10 cellular contexts compared by ENCODE assay signal in the genomic region with DNA sequence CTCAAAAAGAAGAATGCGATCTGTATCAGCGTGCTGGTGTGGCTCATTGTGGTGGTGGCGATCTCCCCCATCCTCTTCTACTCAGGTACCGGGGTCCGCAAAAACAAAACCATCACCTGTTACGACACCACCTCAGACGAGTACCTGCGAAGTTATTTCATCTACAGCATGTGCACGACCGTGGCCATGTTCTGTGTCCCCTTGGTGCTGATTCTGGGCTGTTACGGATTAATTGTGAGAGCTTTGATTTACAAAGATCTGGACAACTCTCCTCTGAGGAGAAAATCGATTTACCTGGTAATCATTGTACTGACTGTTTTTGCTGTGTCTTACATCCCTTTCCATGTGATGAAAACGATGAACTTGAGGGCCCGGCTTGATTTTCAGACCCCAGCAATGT. TPM values are rescaled to one million over a fixed set of nuclear protein-coding genes. Genes with fewer than 3 reads are reported as not detected.
A peak's percentile ranks its signal among the peaks of the same experiment; 100 is the strongest.
DNase-seq lines count a peak whose midpoint lies in the region; ATAC-seq and TF ChIP-seq lines count a peak whose summit lies in the region.
"Had no signal": no experiment of that assay in that cellular context is flagged by ENCODE, and none has a peak within 500 bp of the region (broad histone marks: within the 10 kb centered on the region; RNA-seq: fewer than 3 reads in every experiment).

No MANE protein-coding gene starts in this region.

- H3K27me3 ChIP-seq in CD8-positive, alpha-beta T cell (ENCODE audit: insufficient read depth, low read length) = no peaks in the 10 kb centered on the region
- no peaks in the 10 kb centered on the region for H3K27me3 ChIP-seq in PC-9 (ENCODE audit: insufficient read depth, low read depth)
- no peaks in the 10 kb centered on the region for H3K27me3 ChIP-seq in esophagus (ENCODE audit: control insufficient read depth in 1 of 2, insufficient read depth in 2 of 2, low read length in 2 of 2)
- H3K27me3 ChIP-seq in ovary = no peaks in the 10 kb centered on the region
- H3K27me3 ChIP-seq: foreskin keratinocyte had no signal

- no peaks in the 10 kb centered on the region for H3K36me3 Mint-ChIP-seq in CD8-positive, alpha-beta T cell

- POLR2A ChIA-PET in CD8-positive, alpha-beta T cell (lab: Charles Lee) = no interaction called here
- POLR2A ChIA-PET in PC-9 (lab: Charles Lee; ENCODE audit: unreplicated experiment) = no interaction called here

- H3K36me3 ChIP-seq in CD8-positive, alpha-beta T cell (ENCODE audit: insufficient read depth, low read length) = no peaks in the 10 kb centered on the region
- H3K36me3 ChIP-seq in PC-9 (ENCODE audit: low read depth) (no peaks in the 10 kb centered on the region), esophagus (ENCODE audit: control insufficient read depth in 2 of 2, insufficient read depth in 2 of 2, low read length in 1 of 2) (no peaks in the 10 kb centered on the region), ovary (no peaks in the 10 kb centered on the region)

- CTCF ChIA-PET in CD8-positive, alpha-beta T cell (lab: Charles Lee) = no interaction called here
- CTCF ChIA-PET in PC-9 (lab: Charles Lee) = no interaction called here

- DNase-seq in CD8-positive, alpha-beta T cell = no peak
- no peak for DNase-seq in PC-9
- peak in 1 of 5 donors; percentile 9 for DNase-seq in ovary
- no peak for DNase-seq in AML-193 (lab: John Stamatoyannopoulos, UW)
- DNase-seq in anterior cingulate cortex (lab: John Stamatoyannopoulos, UW) = no peak
- DNase-seq: NCI-H526 treated with DMSO at 0.1 percent for 48 hours had no signal

- H3K4me1 ChIP-seq in CD8-positive, alpha-beta T cell (ENCODE audit: insufficient read depth, low read length) = no peaks in the 10 kb centered on the region
- H3K4me1 ChIP-seq in PC-9 (replicated peaks; ENCODE audit: insufficient read depth) = peaks cover 9% of the 10 kb centered on the region
- peaks cover 0 to 2% of the 10 kb centered on the region in 2 donors for H3K4me1 ChIP-seq in esophagus (ENCODE audit: control insufficient read depth in 2 of 2, insufficient read depth in 2 of 2, low read length in 1 of 2)
- peaks cover 2% of the 10 kb centered on the region for H3K4me1 ChIP-seq in ovary (ENCODE audit: insufficient read depth)

- no peak overlapping the region for H3K27ac Mint-ChIP-seq in CD8-positive, alpha-beta T cell

- peaks cover 29% of the 10 kb centered on the region for H3K27me3 Mint-ChIP-seq in CD8-positive, alpha-beta T cell (ENCODE audit: low read depth)

- no peak for TF ChIP-seq POLR2A in ovary (IDR thresholded peaks at IDR 0.05)

- intact Hi-C loops in CD8-positive, alpha-beta T cell (cut with DNase I, micrococcal nuclease) = no loop called here
- intact Hi-C loops in PC-9 (cut with micrococcal nuclease; ENCODE audit: unreplicated experiment) (loop anchor here (10.0 kb wide), 1 partner anchor 189 kb away; no protein-coding TSS in a partner anchor), ovary (cut with DNase I) (no loop called here)

- H3K9me2 ChIP-seq in PC-9 (ENCODE audit: insufficient read depth) = no peaks in the 10 kb centered on the region

- ATAC-seq in CD8-positive, alpha-beta T cell = no peak
- ATAC-seq in GM21381 (IDR thresholded peaks at IDR 0.05; ENCODE audit: unreplicated experiment) (no peak), HG03378 (IDR thresholded peaks at IDR 0.05; ENCODE audit: unreplicated experiment) (no peak)

- 52 to 54% methylated on average over 14 of the region's 14 CpGs for WGBS in esophagus, 2 donors
- WGBS in ovary, 3 donors = 77 to 93% (median 85%) methylated on average over 14 of the region's 14 CpGs

- no peak for TF ChIP-seq EP300 in ovary (IDR thresholded peaks at IDR 0.05)

- no peaks in the 10 kb centered on the region for H3K9me3 ChIP-seq in CD8-positive, alpha-beta T cell (ENCODE audit: low read length)
- H3K9me3 ChIP-seq in PC-9 (ENCODE audit: insufficient read depth, low read depth) = no peaks in the 10 kb centered on the region
- no peaks in the 10 kb centered on the region for H3K9me3 ChIP-seq in esophagus (ENCODE audit: control insufficient read depth in 2 of 2, insufficient read depth in 1 of 2, low read depth in 1 of 2, low read length in 1 of 2)
- H3K9me3 ChIP-seq in ovary = no peaks in the 10 kb centered on the region

- H3K79me2 ChIP-seq in PC-9 (ENCODE audit: low read depth) = no peaks in the 10 kb centered on the region

- H4K20me1 ChIP-seq in PC-9 (ENCODE audit: insufficient read depth) = no peaks in the 10 kb centered on the region

- BruUV-seq in PC-9 (replicated peaks; lab: Mats Ljungman, UMichigan) = no TSS peak

- peak overlapping the region; percentile 89 for H3K4me2 ChIP-seq in PC-9

- peaks cover 15% of the 10 kb centered on the region for H3K4me1 Mint-ChIP-seq in CD8-positive, alpha-beta T cell (ENCODE audit: low read depth)

- peak overlapping the region; percentile 100; the same call in 1 of the 2 replicates for H2AFZ ChIP-seq in PC-9

- no peaks in the 10 kb centered on the region for H3K9me3 Mint-ChIP-seq in CD8-positive, alpha-beta T cell

- H3F3A ChIP-seq in PC-9 (ENCODE audit: insufficient read depth, low read depth) = peaks cover 11% of the 10 kb centered on the region; the same call in 1 of the 2 replicates

- peak overlapping the region; percentile 70 for H3K4me3 Mint-ChIP-seq in CD8-positive, alpha-beta T cell

- TF ChIP-seq CTCF in CD8-positive, alpha-beta T cell (IDR thresholded peaks at IDR 0.05) = no peak
- TF ChIP-seq CTCF in PC-9 (conservative IDR thresholded peaks at IDR 0.05) (no peak), ovary (IDR thresholded peaks at IDR 0.05) (no peak)

- no peak overlapping the region for H3K4me3 ChIP-seq in CD8-positive, alpha-beta T cell (ENCODE audit: low read depth, low read length)
- H3K4me3 ChIP-seq in PC-9 (peak overlapping the region; percentile 94; the same call in 1 of the 2 replicates), esophagus (ENCODE audit: low read depth in 1 of 2, low read length in 2 of 2) (peak overlapping the region; percentile 73 to 78), ovary (peak overlapping the region; percentile 84)

- no peak overlapping the region for H3K27ac ChIP-seq in CD8-positive, alpha-beta T cell (ENCODE audit: low read depth, low read length)
- H3K27ac ChIP-seq in PC-9 (no peak overlapping the region), esophagus (ENCODE audit: low read depth in 2 of 2, low read length in 1 of 2) (no peak overlapping the region), ovary (peak overlapping the region in 1 of 2 donors; percentile 90)
- H3K27ac ChIP-seq: foreskin keratinocyte had no signal

RNA-seq across cellular contexts. Expression of a gene that starts 1.3 kb away (rescaled TPM):
- total RNA-seq in CD8-positive, alpha-beta T cell = under 1 TPM in 1 of 2 experiments, not detected in 1; 0.06 TPM
- total RNA-seq in PC-9 (2021) = 0.88 and 1.2 TPM in 2 replicates
- 1 to 10 TPM; 7.0 to 8.9 TPM for polyA plus RNA-seq in esophagus
- total RNA-seq in ovary = 10 to 100 TPM in 2 of 7 donors, 1 to 10 TPM in 5; 4.3 to 17.6 (median 9.1) TPM
- 1 to 10 TPM; 4.1 to 5.3 TPM for polyA plus RNA-seq in ovary
